ENCODE assay signal across 11 cellular contexts in genomic region chr3:94928921-94929320, GRCh38.
DNase-seq lines count a peak whose midpoint lies in the region; ATAC-seq lines count a peak whose summit lies in the region.
"Had no signal": no experiment of that assay in that cellular context is flagged by ENCODE, and none has a peak within 500 bp of the region (broad histone marks: within the 10 kb centered on the region; RNA-seq: fewer than 3 reads in every experiment).

No MANE protein-coding gene starts in this region.

- no peaks in the 10 kb centered on the region for H3K27me3 ChIP-seq in GM23248 (replicated peaks; ENCODE audit: insufficient read depth)

- WGBS in GM23248 (ENCODE audit: low coverage in 1 of 2, low lambda C conversion rate in 2 of 2, missing lambda C conversion rate in 2 of 2), 2 experiments: 48 to 62% methylated on average over 4 of the region's 4 CpGs

- no peaks in the 10 kb centered on the region for H3K9me3 ChIP-seq in GM23248 (ENCODE audit: low read depth)

- no peak overlapping the region for H3K4me2 ChIP-seq in GM23248 (ENCODE audit: unreplicated experiment)

- H3F3A ChIP-seq in GM23248 (ENCODE audit: insufficient read depth): no peaks in the 10 kb centered on the region

- H4K20me1 ChIP-seq in GM23248 (ENCODE audit: insufficient read depth): no peaks in the 10 kb centered on the region

- in situ Hi-C loops in GM23248 (cut with MboI): no loop called here

- no peak overlapping the region for H3K4me3 ChIP-seq in GM23248

- H2AFZ ChIP-seq in GM23248: no peak overlapping the region

- DNase-seq in GM23248 (peak; percentile 4), Kasumi-1 (lab: John Stamatoyannopoulos, UW) (peak; percentile 8 to 9), SW480 (ENCODE audit: low spot score) (peak; percentile 68), iris pigment epithelial cell (ENCODE audit: low read depth) (peak; percentile 79), NCI-H187 treated with DMSO at 0.1 percent for 48 hours (lab: John Stamatoyannopoulos, UW) (no peak)
- no peak for DNase-seq in stimulated activated CD4-positive, alpha-beta T cell treated with anti-CD3 and anti-CD28 coated beads, Interleukin-4, amount 100 ng/mL, for 4 hours
- DNase-seq: activated CD4-positive, CD25-positive, alpha-beta regulatory T cell treated with anti-CD3 and anti-CD28 coated beads, Interleukin-2, amount 50 U/mL, for 72 hours; amniotic stem cell; HFFc6 had no signal

- H3K27ac ChIP-seq in GM23248: no peak overlapping the region

- H3K4me1 ChIP-seq in GM23248 (ENCODE audit: insufficient read depth): no peaks in the 10 kb centered on the region

- no peak overlapping the region for H3K9ac ChIP-seq in GM23248

- ATAC-seq in HG03342 (IDR thresholded peaks at IDR 0.05; ENCODE audit: unreplicated experiment) (no peak), GM18502 (IDR thresholded peaks at IDR 0.05; ENCODE audit: poor library complexity, unreplicated experiment) (no peak)

- H3K79me2 ChIP-seq in GM23248 (ENCODE audit: insufficient read depth): no peaks in the 10 kb centered on the region

- no peaks in the 10 kb centered on the region for H3K36me3 ChIP-seq in GM23248 (ENCODE audit: low read depth)

- no peaks in the 10 kb centered on the region for H3K9me2 ChIP-seq in GM23248 (ENCODE audit: insufficient read depth)

Comparison
In these comparisons a context has a peak if more than half of its experiments do, and no peak if none do; other contexts are left out.
1. DNase-seq: peak in GM23248 (single experiment), Kasumi-1 (2 of 2), SW480 (single experiment) and iris pigment epithelial cell (single experiment); none in NCI-H187 treated with DMSO at 0.1 percent for 48 hours (single experiment) and stimulated activated CD4-positive, alpha-beta T cell treated with anti-CD3 and anti-CD28 coated beads, Interleukin-4, amount 100 ng/mL, for 4 hours (0 of 2).